In genomic region chr2:23791030-23791429, GRCh38 we compare ENCODE assay signal across 14 cellular contexts.
DNase-seq lines count a peak whose midpoint lies in the region; ATAC-seq and TF ChIP-seq lines count a peak whose summit lies in the region.
"Had no signal": no experiment of that assay in that cellular context is flagged by ENCODE, and none has a peak within 500 bp of the region (broad histone marks: within the 10 kb centered on the region; RNA-seq: fewer than 3 reads in every experiment).

No MANE protein-coding gene starts in this region.

- H3K9me3 Mint-ChIP-seq in activated T-cell treated with anti-CD3 and anti-CD28 coated beads, Interleukin-2, amount 50 U/mL, for 24 hours, result no peaks in the 10 kb centered on the region
- H3K9me3 Mint-ChIP-seq: IgD-negative memory B cell; stimulated activated naive B cell treated with anti-CD40 and anti-IgM and Interleukin-4, amounts not matched to agents 10 μg/mL and 1 μg/mL and 100 μg/mL, for 72 hours had no signal

- H3K4me3 ChIP-seq in SK-N-MC, result no peak overlapping the region
- no peak overlapping the region for H3K4me3 ChIP-seq in fibroblast of mammary gland (ENCODE audit: control insufficient read depth, low read depth, low read length)
- H3K4me3 ChIP-seq: cardiac muscle cell had no signal

- no peak for DNase-seq in activated T-cell treated with anti-CD3 and anti-CD28 coated beads, Interleukin-2, amount 50 U/mL, for 24 hours
- DNase-seq in activated T-cell treated with anti-CD3 and anti-CD28 coated beads, Interleukin-2, amount 50 U/mL, for 48 hours, result no peak
- no peak for DNase-seq in SK-N-MC (ENCODE audit: low read depth, low spot score)
- DNase-seq in fibroblast of mammary gland (ENCODE audit: low read depth), result peak; percentile 78
- DNase-seq in stromal cell of bone marrow (ENCODE audit: low read depth), result peak; percentile 71
- DNase-seq in HEK293T (ENCODE audit: extremely low spot score), result no peak
- no peak for DNase-seq in iPS-NIHi11 (ENCODE audit: low spot score)
- DNase-seq: activated CD8-positive, alpha-beta memory T cell treated with anti-CD3 and anti-CD28 coated beads, Interleukin-2, amount 10 ng/mL, durations not matched to agents 7 days and 5 days; NCI-H2171; stimulated activated naive B cell treated with anti-CD40 and anti-IgM and Interleukin-4, amounts not matched to agents 10 μg/mL and 1 μg/mL and 100 μg/mL, for 72 hours had no signal

- H3K36me3 ChIP-seq in SK-N-MC (ENCODE audit: insufficient read depth, low read length), result no peaks in the 10 kb centered on the region; the same call in none of the 2 replicates
- H3K36me3 ChIP-seq: cardiac muscle cell had no signal

- no peak overlapping the region for H3K4me3 Mint-ChIP-seq in activated T-cell treated with anti-CD3 and anti-CD28 coated beads, Interleukin-2, amount 50 U/mL, for 24 hours
- H3K4me3 Mint-ChIP-seq: activated CD8-positive, alpha-beta memory T cell treated with anti-CD3 and anti-CD28 coated beads, Interleukin-2, amount 10 ng/mL, durations not matched to agents 7 days and 5 days; IgD-negative memory B cell; stimulated activated naive B cell treated with anti-CD40 and anti-IgM and Interleukin-4, amounts not matched to agents 10 μg/mL and 1 μg/mL and 100 μg/mL, for 72 hours had no signal

- no peaks in the 10 kb centered on the region for H3K9me3 ChIP-seq in SK-N-MC (ENCODE audit: low read depth, low read length)

- ATAC-seq in activated CD4-positive, CD25-positive, alpha-beta regulatory T cell treated with anti-CD3 and anti-CD28 coated beads, Interleukin-2, amount 50 U/mL, for 24 hours, result no peak
- ATAC-seq: activated CD8-positive, alpha-beta memory T cell treated with anti-CD3 and anti-CD28 coated beads, Interleukin-2, amount 10 ng/mL, durations not matched to agents 7 days and 5 days; foreskin keratinocyte; stimulated activated naive B cell treated with anti-CD40 and anti-IgM and Interleukin-4, amounts not matched to agents 10 μg/mL and 1 μg/mL and 100 μg/mL, for 72 hours had no signal

- no peaks in the 10 kb centered on the region for H3K27me3 Mint-ChIP-seq in activated T-cell treated with anti-CD3 and anti-CD28 coated beads, Interleukin-2, amount 50 U/mL, for 24 hours
- H3K27me3 Mint-ChIP-seq: activated CD8-positive, alpha-beta memory T cell treated with anti-CD3 and anti-CD28 coated beads, Interleukin-2, amount 10 ng/mL, durations not matched to agents 7 days and 5 days; IgD-negative memory B cell; stimulated activated naive B cell treated with anti-CD40 and anti-IgM and Interleukin-4, amounts not matched to agents 10 μg/mL and 1 μg/mL and 100 μg/mL, for 72 hours had no signal

- CTCF ChIA-PET in HEK293T (lab: Yijun Ruan, JAX), result no interaction called here

- POLR2A ChIA-PET in HEK293T (lab: Yijun Ruan, JAX), result no interaction called here

- H3K27ac Mint-ChIP-seq in activated T-cell treated with anti-CD3 and anti-CD28 coated beads, Interleukin-2, amount 50 U/mL, for 24 hours, result peak overlapping the region; percentile 63
- H3K27ac Mint-ChIP-seq: activated CD8-positive, alpha-beta memory T cell treated with anti-CD3 and anti-CD28 coated beads, Interleukin-2, amount 10 ng/mL, durations not matched to agents 7 days and 5 days; IgD-negative memory B cell; stimulated activated naive B cell treated with anti-CD40 and anti-IgM and Interleukin-4, amounts not matched to agents 10 μg/mL and 1 μg/mL and 100 μg/mL, for 72 hours had no signal

- no peak overlapping the region for H3K9ac ChIP-seq in SK-N-MC (ENCODE audit: insufficient read length)

- peaks cover 34% of the 10 kb centered on the region for H3K4me1 Mint-ChIP-seq in activated T-cell treated with anti-CD3 and anti-CD28 coated beads, Interleukin-2, amount 50 U/mL, for 24 hours (ENCODE audit: low read depth)

- peaks cover 36% of the 10 kb centered on the region for H3K36me3 Mint-ChIP-seq in activated T-cell treated with anti-CD3 and anti-CD28 coated beads, Interleukin-2, amount 50 U/mL, for 24 hours (ENCODE audit: low read depth)

- H3K27ac ChIP-seq in SK-N-MC, result peak overlapping the region; percentile 37; the same call in 1 of the 2 replicates
- H3K27ac ChIP-seq: cardiac muscle cell, foreskin keratinocyte had no signal

- TF ChIP-seq CTCF in fibroblast of mammary gland (conservative IDR thresholded peaks at IDR 0.05; ENCODE audit: control insufficient read depth, insufficient read depth, low read depth, low read length), result no peak

TF ChIP-seq in HEK293T, 16 proteins besides CTCF, POLR2A, EP300 and RAD21:
- TF ChIP-seq ELF4 (IDR thresholded peaks at IDR 0.05) (no peak), ARNT (IDR thresholded peaks at IDR 0.05) (no peak), BHLHE40 (IDR thresholded peaks at IDR 0.05; ENCODE audit: borderline replicate concordance) (no peak), PKNOX1 (IDR thresholded peaks at IDR 0.05) (no peak), HDGF (IDR thresholded peaks at IDR 0.05; ENCODE audit: borderline replicate concordance) (no peak), SP1 (IDR thresholded peaks at IDR 0.05) (no peak), SUZ12 (IDR thresholded peaks at IDR 0.05) (no peak)
TF ChIP-seq in HEK293T: peak in this region for 0.

Comparison
In these comparisons a context has a peak if more than half of its experiments do, and no peak if none do; other contexts are left out.
1. DNase-seq: peak in fibroblast of mammary gland (single experiment) and stromal cell of bone marrow (single experiment); none in activated T-cell treated with anti-CD3 and anti-CD28 coated beads, Interleukin-2, amount 50 U/mL, for 24 hours (single experiment), activated T-cell treated with anti-CD3 and anti-CD28 coated beads, Interleukin-2, amount 50 U/mL, for 48 hours (0 of 2), SK-N-MC (single experiment), HEK293T (single experiment) and iPS-NIHi11 (single experiment).